In the genomic region with DNA sequence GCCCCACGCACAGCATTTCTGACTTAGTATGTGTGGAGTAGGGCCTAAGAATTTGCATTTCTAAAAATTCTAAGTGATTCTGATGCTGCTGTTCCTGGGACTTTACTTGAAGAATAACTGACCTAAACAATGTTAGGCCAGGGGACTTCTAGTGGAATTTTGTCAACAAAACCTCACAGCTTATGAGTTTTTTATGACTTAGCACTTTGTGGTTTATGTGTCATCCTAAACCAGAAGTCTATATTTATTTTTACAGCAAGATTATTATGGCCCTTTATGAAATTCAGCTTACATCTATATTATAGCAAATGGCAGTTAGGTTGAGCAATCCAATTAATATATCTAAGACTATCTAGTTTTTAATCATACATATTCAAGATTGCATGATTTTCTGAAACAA, we compare ENCODE assay signal across 1 cellular context.
TF ChIP-seq lines count a peak whose summit lies in the region.

No MANE protein-coding gene starts in this region.

TF ChIP-seq in GM12878, 131 proteins besides CTCF, POLR2A, EP300 and RAD21 (continued from another document):
- TF ChIP-seq, protein P1, sequence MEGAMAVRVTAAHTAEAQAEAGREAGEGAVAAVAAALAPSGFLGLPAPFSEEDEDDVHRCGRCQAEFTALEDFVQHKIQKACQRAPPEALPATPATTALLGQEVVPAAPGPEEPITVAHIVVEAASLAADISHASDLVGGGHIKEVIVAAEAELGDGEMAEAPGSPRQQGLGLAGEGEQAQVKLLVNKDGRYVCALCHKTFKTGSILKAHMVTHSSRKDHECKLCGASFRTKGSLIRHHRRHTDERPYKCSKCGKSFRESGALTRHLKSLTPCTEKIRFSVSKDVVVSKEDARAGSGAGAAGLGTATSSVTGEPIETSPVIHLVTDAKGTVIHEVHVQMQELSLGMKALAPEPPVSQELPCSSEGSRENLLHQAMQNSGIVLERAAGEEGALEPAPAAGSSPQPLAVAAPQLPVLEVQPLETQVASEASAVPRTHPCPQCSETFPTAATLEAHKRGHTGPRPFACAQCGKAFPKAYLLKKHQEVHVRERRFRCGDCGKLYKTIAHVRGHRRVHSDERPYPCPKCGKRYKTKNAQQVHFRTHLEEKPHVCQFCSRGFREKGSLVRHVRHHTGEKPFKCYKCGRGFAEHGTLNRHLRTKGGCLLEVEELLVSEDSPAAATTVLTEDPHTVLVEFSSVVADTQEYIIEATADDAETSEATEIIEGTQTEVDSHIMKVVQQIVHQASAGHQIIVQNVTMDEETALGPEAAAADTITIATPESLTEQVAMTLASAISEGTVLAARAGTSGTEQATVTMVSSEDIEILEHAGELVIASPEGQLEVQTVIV (IDR thresholded peaks at IDR 0.05; ENCODE audit: borderline replicate concordance, partially characterized antibody): no peak
- TF ChIP-seq CBX3 (IDR thresholded peaks at IDR 0.05; ENCODE audit: borderline replicate concordance, low read depth) (no peak), MEF2B (IDR thresholded peaks at IDR 0.05; ENCODE audit: partially characterized antibody, poor library complexity, severe bottlenecking) (no peak), ZNF207 (IDR thresholded peaks at IDR 0.05; ENCODE audit: borderline replicate concordance) (no peak), RCOR1 (conservative IDR thresholded peaks at IDR 0.05; ENCODE audit: low read depth, low read length) (no peak), MTA2 (IDR thresholded peaks at IDR 0.05; ENCODE audit: low read depth) (no peak), MYB (IDR thresholded peaks at IDR 0.05; ENCODE audit: borderline replicate concordance, low read depth, low read length) (no peak), SIN3A (IDR thresholded peaks at IDR 0.05; ENCODE audit: low read depth, low read length) (no peak), TAF1 (IDR thresholded peaks at IDR 0.05; ENCODE audit: borderline replicate concordance, low read depth, low read length) (no peak), IKZF2 (IDR thresholded peaks at IDR 0.05) (peak in 1 of 2 experiments; percentile 10; a peak in 2 of 4 replicates), ZSCAN29 (IDR thresholded peaks at IDR 0.05) (no peak), JUND (IDR thresholded peaks at IDR 0.05; ENCODE audit: low read depth, low read length) (no peak), PAX8 (IDR thresholded peaks at IDR 0.05) (no peak), BMI1 (IDR thresholded peaks at IDR 0.05; ENCODE audit: borderline replicate concordance) (no peak), IKZF1 (conservative IDR thresholded peaks at IDR 0.05) (0 out of 2 replicates have a peak, but pooled peaks have one; percentile 15), SMARCA5 (IDR thresholded peaks at IDR 0.05) (no peak), PAX5 (IDR thresholded peaks at IDR 0.05; ENCODE audit: borderline replicate concordance, low read depth, low read length) (no peak)
- TF ChIP-seq, protein P2, sequence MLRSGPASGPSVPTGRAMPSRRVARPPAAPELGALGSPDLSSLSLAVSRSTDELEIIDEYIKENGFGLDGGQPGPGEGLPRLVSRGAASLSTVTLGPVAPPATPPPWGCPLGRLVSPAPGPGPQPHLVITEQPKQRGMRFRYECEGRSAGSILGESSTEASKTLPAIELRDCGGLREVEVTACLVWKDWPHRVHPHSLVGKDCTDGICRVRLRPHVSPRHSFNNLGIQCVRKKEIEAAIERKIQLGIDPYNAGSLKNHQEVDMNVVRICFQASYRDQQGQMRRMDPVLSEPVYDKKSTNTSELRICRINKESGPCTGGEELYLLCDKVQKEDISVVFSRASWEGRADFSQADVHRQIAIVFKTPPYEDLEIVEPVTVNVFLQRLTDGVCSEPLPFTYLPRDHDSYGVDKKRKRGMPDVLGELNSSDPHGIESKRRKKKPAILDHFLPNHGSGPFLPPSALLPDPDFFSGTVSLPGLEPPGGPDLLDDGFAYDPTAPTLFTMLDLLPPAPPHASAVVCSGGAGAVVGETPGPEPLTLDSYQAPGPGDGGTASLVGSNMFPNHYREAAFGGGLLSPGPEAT (IDR thresholded peaks at IDR 0.05; ENCODE audit: low read depth): peak; percentile 39; the same call in 1 of the 2 replicates
- TF ChIP-seq, protein P3, sequence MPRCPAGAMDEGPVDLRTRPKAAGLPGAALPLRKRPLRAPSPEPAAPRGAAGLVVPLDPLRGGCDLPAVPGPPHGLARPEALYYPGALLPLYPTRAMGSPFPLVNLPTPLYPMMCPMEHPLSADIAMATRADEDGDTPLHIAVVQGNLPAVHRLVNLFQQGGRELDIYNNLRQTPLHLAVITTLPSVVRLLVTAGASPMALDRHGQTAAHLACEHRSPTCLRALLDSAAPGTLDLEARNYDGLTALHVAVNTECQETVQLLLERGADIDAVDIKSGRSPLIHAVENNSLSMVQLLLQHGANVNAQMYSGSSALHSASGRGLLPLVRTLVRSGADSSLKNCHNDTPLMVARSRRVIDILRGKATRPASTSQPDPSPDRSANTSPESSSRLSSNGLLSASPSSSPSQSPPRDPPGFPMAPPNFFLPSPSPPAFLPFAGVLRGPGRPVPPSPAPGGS (IDR thresholded peaks at IDR 0.05; ENCODE audit: borderline replicate concordance, insufficient read depth, low read depth, low read length, poor library complexity, severe bottlenecking): no peak
- TF ChIP-seq, protein P4, sequence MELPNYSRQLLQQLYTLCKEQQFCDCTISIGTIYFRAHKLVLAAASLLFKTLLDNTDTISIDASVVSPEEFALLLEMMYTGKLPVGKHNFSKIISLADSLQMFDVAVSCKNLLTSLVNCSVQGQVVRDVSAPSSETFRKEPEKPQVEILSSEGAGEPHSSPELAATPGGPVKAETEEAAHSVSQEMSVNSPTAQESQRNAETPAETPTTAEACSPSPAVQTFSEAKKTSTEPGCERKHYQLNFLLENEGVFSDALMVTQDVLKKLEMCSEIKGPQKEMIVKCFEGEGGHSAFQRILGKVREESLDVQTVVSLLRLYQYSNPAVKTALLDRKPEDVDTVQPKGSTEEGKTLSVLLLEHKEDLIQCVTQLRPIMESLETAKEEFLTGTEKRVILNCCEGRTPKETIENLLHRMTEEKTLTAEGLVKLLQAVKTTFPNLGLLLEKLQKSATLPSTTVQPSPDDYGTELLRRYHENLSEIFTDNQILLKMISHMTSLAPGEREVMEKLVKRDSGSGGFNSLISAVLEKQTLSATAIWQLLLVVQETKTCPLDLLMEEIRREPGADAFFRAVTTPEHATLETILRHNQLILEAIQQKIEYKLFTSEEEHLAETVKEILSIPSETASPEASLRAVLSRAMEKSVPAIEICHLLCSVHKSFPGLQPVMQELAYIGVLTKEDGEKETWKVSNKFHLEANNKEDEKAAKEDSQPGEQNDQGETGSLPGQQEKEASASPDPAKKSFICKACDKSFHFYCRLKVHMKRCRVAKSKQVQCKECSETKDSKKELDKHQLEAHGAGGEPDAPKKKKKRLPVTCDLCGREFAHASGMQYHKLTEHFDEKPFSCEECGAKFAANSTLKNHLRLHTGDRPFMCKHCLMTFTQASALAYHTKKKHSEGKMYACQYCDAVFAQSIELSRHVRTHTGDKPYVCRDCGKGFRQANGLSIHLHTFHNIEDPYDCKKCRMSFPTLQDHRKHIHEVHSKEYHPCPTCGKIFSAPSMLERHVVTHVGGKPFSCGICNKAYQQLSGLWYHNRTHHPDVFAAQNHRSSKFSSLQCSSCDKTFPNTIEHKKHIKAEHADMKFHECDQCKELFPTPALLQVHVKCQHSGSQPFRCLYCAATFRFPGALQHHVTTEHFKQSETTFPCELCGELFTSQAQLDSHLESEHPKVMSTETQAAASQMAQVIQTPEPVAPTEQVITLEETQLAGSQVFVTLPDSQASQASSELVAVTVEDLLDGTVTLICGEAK (IDR thresholded peaks at IDR 0.05; ENCODE audit: borderline replicate concordance): no peak
- TF ChIP-seq, protein P5, sequence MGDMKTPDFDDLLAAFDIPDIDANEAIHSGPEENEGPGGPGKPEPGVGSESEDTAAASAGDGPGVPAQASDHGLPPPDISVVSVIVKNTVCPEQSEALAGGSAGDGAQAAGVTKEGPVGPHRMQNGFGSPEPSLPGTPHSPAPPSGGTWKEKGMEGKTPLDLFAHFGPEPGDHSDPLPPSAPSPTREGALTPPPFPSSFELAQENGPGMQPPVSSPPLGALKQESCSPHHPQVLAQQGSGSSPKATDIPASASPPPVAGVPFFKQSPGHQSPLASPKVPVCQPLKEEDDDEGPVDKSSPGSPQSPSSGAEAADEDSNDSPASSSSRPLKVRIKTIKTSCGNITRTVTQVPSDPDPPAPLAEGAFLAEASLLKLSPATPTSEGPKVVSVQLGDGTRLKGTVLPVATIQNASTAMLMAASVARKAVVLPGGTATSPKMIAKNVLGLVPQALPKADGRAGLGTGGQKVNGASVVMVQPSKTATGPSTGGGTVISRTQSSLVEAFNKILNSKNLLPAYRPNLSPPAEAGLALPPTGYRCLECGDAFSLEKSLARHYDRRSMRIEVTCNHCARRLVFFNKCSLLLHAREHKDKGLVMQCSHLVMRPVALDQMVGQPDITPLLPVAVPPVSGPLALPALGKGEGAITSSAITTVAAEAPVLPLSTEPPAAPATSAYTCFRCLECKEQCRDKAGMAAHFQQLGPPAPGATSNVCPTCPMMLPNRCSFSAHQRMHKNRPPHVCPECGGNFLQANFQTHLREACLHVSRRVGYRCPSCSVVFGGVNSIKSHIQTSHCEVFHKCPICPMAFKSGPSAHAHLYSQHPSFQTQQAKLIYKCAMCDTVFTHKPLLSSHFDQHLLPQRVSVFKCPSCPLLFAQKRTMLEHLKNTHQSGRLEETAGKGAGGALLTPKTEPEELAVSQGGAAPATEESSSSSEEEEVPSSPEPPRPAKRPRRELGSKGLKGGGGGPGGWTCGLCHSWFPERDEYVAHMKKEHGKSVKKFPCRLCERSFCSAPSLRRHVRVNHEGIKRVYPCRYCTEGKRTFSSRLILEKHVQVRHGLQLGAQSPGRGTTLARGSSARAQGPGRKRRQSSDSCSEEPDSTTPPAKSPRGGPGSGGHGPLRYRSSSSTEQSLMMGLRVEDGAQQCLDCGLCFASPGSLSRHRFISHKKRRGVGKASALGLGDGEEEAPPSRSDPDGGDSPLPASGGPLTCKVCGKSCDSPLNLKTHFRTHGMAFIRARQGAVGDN (IDR thresholded peaks at IDR 0.05): no peak
- TF ChIP-seq, protein P6, sequence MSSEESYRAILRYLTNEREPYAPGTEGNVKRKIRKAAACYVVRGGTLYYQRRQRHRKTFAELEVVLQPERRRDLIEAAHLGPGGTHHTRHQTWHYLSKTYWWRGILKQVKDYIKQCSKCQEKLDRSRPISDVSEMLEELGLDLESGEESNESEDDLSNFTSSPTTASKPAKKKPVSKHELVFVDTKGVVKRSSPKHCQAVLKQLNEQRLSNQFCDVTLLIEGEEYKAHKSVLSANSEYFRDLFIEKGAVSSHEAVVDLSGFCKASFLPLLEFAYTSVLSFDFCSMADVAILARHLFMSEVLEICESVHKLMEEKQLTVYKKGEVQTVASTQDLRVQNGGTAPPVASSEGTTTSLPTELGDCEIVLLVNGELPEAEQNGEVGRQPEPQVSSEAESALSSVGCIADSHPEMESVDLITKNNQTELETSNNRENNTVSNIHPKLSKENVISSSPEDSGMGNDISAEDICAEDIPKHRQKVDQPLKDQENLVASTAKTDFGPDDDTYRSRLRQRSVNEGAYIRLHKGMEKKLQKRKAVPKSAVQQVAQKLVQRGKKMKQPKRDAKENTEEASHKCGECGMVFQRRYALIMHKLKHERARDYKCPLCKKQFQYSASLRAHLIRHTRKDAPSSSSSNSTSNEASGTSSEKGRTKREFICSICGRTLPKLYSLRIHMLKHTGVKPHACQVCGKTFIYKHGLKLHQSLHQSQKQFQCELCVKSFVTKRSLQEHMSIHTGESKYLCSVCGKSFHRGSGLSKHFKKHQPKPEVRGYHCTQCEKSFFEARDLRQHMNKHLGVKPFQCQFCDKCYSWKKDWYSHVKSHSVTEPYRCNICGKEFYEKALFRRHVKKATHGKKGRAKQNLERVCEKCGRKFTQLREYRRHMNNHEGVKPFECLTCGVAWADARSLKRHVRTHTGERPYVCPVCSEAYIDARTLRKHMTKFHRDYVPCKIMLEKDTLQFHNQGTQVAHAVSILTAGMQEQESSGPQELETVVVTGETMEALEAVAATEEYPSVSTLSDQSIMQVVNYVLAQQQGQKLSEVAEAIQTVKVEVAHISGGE (CRISPR knock-in tag; IDR thresholded peaks at IDR 0.05): no peak
